In the genomic region with DNA sequence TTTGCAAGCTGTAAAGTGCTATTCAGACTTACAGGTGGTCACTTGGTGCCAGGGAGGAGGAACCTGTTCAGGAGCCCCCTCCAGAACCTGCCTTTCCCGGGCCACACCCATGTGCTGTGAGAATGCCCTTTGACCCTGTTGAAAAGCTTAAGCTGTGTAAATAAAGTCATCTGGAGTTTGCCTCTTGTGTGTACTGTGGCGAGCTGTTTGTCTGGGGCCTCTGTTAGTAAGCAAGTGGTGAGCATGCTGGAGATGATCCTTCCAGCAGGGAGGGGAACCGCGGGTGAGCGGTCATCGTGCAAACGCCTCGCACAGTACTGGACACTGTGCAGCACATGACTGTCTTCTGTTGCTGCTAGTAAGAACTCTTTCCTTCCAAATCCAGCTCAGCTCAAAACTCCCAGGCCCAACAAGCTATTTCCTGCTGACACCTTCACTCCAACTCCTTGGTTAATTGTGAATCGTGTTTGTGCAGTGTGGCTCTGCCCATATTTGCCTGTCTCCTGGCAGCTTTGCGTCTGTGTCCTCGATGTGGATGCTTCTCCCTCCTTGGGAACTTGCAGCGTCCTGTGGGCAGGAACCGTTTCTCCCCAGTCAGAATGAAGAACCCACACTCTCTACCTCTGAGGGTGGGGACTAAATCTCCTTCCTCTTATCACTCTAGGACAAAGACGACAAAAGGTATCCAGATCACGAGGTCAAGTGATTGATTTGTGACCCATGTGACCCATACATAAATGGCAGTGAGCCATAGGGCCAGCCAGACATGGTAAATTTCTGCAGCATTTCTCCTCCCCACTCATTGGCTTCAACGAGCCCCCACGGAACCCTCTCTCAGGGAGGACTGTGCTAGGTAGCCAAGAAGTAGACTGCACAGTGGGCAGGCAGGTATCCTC, we compare ENCODE assay signal across 8 cellular contexts. TPM values are rescaled to one million over a fixed set of nuclear protein-coding genes. Genes with fewer than 3 reads are reported as not detected.
DNase-seq lines count a peak whose midpoint lies in the region; ATAC-seq, FAIRE-seq and TF ChIP-seq lines count a peak whose summit lies in the region.

No MANE protein-coding gene starts in this region.

- H3K36me3 Mint-ChIP-seq in nephron (ENCODE audit: low read depth): no peaks in the 10 kb centered on the region

- peak overlapping the region; percentile 77 to 96 for H3K9ac ChIP-seq in colonic mucosa (ENCODE audit: low read depth in 2 of 2, low read length in 2 of 2)

- no peaks in the 10 kb centered on the region for H3K9me3 ChIP-seq in colonic mucosa

- H3K4me1 Mint-ChIP-seq in nephron: peaks cover 83% of the 10 kb centered on the region

- intact Hi-C loops in colonic mucosa (cut with DNase I): no loop called here

- peak overlapping the region; percentile 32 to 56 (median 42) for H3K4me3 Mint-ChIP-seq in nephron

- peaks cover 41% of the 10 kb centered on the region for H3K4me1 ChIP-seq in colonic mucosa

- no peak for FAIRE-seq in H54 (lab: Jason Lieb, UNC)

- TF ChIP-seq POLR2A in H54 (IDR thresholded peaks at IDR 0.05; ENCODE audit: low read depth, low read length): no peak

- H3K27ac Mint-ChIP-seq in nephron: peak overlapping the region; percentile 91 to 98 (median 97)

- DNase-seq in Ammon's horn (ENCODE audit: low spot score) (peak; percentile 66), HuH-7.5 (ENCODE audit: low spot score) (peak; percentile 70), colonic mucosa (peak; percentile 90), HCEC 1CT (no peak), H54 (ENCODE audit: insufficient read length, low spot score) (no peak)
- no peak for DNase-seq in stimulated activated CD8-positive, alpha-beta memory T cell treated with anti-CD3 and anti-CD28 coated beads, Interleukin-4, amount 100 ng/mL, for 48 hours

- peak overlapping the region; percentile 98 for H3K27ac ChIP-seq in colonic mucosa

- TF ChIP-seq CTCF in colonic mucosa (IDR thresholded peaks at IDR 0.05): no peak
- no peak for TF ChIP-seq CTCF in nephron (IDR thresholded peaks at IDR 0.05; ENCODE audit: unreplicated experiment in 3 of 3)

- H3K27me3 Mint-ChIP-seq in nephron (ENCODE audit: low read depth): no peaks in the 10 kb centered on the region

- H3K9me3 Mint-ChIP-seq in nephron: no peaks in the 10 kb centered on the region

- H3K36me3 ChIP-seq in colonic mucosa: no peaks in the 10 kb centered on the region

- ATAC-seq in GM21529 (IDR thresholded peaks at IDR 0.05; ENCODE audit: unreplicated experiment): no peak

- H3K4me3 ChIP-seq in colonic mucosa: peak overlapping the region; percentile 0

- H3K27me3 ChIP-seq in colonic mucosa: no peaks in the 10 kb centered on the region

RNA-seq across cellular contexts. Expression of gene BTG2, which starts 13.9 kb away (rescaled TPM):
- 10 to 100 TPM; 66.4 to 88.0 TPM for total RNA-seq in colonic mucosa

RNA-seq across cellular contexts. Expression of gene FMOD, which starts 59.5 kb away (rescaled TPM):
- total RNA-seq in colonic mucosa: 10 to 100 TPM; 38.6 to 49.3 TPM

Comparison
In these comparisons a context has a peak if more than half of its experiments do, and no peak if none do; other contexts are left out.
1. DNase-seq: peak in Ammon's horn (single experiment), HuH-7.5 (single experiment) and colonic mucosa (single experiment); none in HCEC 1CT (single experiment), stimulated activated CD8-positive, alpha-beta memory T cell treated with anti-CD3 and anti-CD28 coated beads, Interleukin-4, amount 100 ng/mL, for 48 hours (single experiment) and H54 (single experiment).